Comparison of ENCODE assay signal across 8 cellular contexts in genomic region chr1:47533176-47534039, GRCh38.
A peak's percentile ranks its signal among the peaks of the same experiment; 100 is the strongest.
DNase-seq lines count a peak whose midpoint lies in the region; ATAC-seq, FAIRE-seq and TF ChIP-seq lines count a peak whose summit lies in the region.

No MANE protein-coding gene starts in this region.

- H3K4me1 ChIP-seq in BLaER1: peaks cover 49% of the 10 kb centered on the region

- no peak for TF ChIP-seq CTCF in bronchial epithelial cell (IDR thresholded peaks at IDR 0.05; ENCODE audit: insufficient read depth, low read length, severe bottlenecking)

- peak; percentile 59 for DNase-seq in M059J (ENCODE audit: low read depth)
- DNase-seq in bronchial epithelial cell (ENCODE audit: low read depth): no peak
- peak; percentile 96 for DNase-seq in islet precursor cell
- DNase-seq in NCI-H1048 (lab: John Stamatoyannopoulos, UW): no peak

- H3K9ac ChIP-seq in BLaER1: peak overlapping the region; percentile 61; the same call in 1 of the 2 replicates

- no peaks in the 10 kb centered on the region for H4K20me1 ChIP-seq in BLaER1

- H3K4me2 ChIP-seq in BLaER1: peak overlapping the region; percentile 87

- peak overlapping the region; percentile 61 for H3K27ac ChIP-seq in BLaER1
- peak overlapping the region in 2 of 21 experiments; percentile 35 to 77 for H3K27ac ChIP-seq in skin epidermis

- ATAC-seq in HG02642 (IDR thresholded peaks at IDR 0.05; ENCODE audit: poor library complexity, unreplicated experiment): no peak
- ATAC-seq in GM19035 (IDR thresholded peaks at IDR 0.05; ENCODE audit: unreplicated experiment): no peak

- H3K4me3 ChIP-seq in BLaER1 (peak overlapping the region; percentile 61), bronchial epithelial cell (ENCODE audit: low read depth, low read length) (peak overlapping the region; percentile 20), skin epidermis (peak overlapping the region; percentile 2 to 34 (median 11))

- H3K27me3 ChIP-seq in BLaER1: peaks cover 11% of the 10 kb centered on the region; the same call in 1 of the 2 replicates
- H3K27me3 ChIP-seq in bronchial epithelial cell (ENCODE audit: control insufficient read depth, insufficient read depth, low read length): peaks cover 4% of the 10 kb centered on the region

- peaks cover 11% of the 10 kb centered on the region for H3K9me3 ChIP-seq in BLaER1

- FAIRE-seq in bronchial epithelial cell (lab: Jason Lieb, UNC): no peak

- H3K36me3 ChIP-seq in BLaER1 (no peaks in the 10 kb centered on the region), bronchial epithelial cell (ENCODE audit: control insufficient read depth, insufficient read depth, low read length) (no peaks in the 10 kb centered on the region)

Comparison
In these comparisons a context has a peak if more than half of its experiments do, and no peak if none do; other contexts are left out.
1. H3K4me3 ChIP-seq: peak in every context shown above with its lines; median percentile 61 in BLaER1; 20 in bronchial epithelial cell; 11 in skin epidermis.
2. DNase-seq: peak in M059J (single experiment) and islet precursor cell (single experiment); none in bronchial epithelial cell (single experiment) and NCI-H1048 (single experiment).